20 cellular contexts compared by ENCODE assay signal in the genomic region with DNA sequence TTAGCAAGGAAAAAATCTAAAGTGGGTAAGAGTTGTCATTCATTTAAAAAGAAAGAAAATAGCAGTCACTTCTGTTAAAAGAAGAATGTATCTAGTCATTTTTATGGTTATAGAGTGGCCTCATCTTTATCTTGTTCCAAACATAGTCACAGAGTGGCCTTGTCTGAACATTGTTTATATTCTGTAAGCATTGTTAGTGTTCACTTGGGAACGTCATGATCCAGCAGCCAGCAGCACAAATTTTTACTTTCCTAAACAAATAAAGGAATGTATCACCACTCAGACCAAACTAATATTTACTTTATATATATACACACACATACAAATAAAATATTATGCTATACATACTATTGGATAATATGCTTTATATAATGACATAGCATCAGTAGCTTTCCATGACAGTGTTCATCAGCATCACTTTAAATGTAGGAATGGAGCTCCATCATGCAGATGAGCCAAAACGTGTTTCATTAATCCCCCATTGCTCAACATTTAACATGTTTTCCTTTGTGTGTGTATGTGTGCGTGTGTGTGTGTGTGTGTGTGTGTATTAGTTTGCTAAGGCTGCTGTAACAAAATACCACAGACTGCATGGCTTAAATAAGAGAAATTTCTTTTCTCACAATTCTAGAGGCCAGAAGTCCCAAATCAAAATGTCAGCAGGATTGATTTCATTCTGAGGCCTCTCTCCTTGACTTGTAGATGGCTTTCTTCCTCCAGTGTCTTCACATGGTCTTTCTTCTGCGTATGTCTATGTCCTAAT. TPM values are rescaled to one million over a fixed set of nuclear protein-coding genes. Genes with fewer than 3 reads are reported as not detected.
DNase-seq lines count a peak whose midpoint lies in the region; ATAC-seq and TF ChIP-seq lines count a peak whose summit lies in the region.
"Had no signal": no experiment of that assay in that cellular context is flagged by ENCODE, and none has a peak within 500 bp of the region (broad histone marks: within the 10 kb centered on the region; RNA-seq: fewer than 3 reads in every experiment).

No MANE protein-coding gene starts in this region.

- no peak overlapping the region for H3K4me3 ChIP-seq in SJCRH30
- no peak overlapping the region for H3K4me3 ChIP-seq in WERI-Rb-1 (ENCODE audit: low read depth, low read length)
- H3K4me3 ChIP-seq: A549; BLaER1 treated with 17β-estradiol and CSF1 and Interleukin-3, amounts not matched to agents 10 nM and 100 nM; GM12878; PC-9 had no signal

- no peak overlapping the region for H3K4me3 Mint-ChIP-seq in HFFc6

- peak overlapping the region; percentile 38; the same call in 1 of the 2 replicates for H3K27ac Mint-ChIP-seq in HFFc6

- H3K27ac ChIP-seq in cingulate gyrus (ENCODE audit: low read depth, low read length), result peak overlapping the region; percentile 66
- peak overlapping the region; percentile 59 for H3K27ac ChIP-seq in layer of hippocampus (ENCODE audit: low read depth, low read length)
- no peak overlapping the region for H3K27ac ChIP-seq in SJCRH30
- no peak overlapping the region for H3K27ac ChIP-seq in WERI-Rb-1
- H3K27ac ChIP-seq: A549; BLaER1 treated with 17β-estradiol and CSF1 and Interleukin-3, amounts not matched to agents 10 nM and 100 nM; PC-9 had no signal

- ATAC-seq in GM18858 (IDR thresholded peaks at IDR 0.05; ENCODE audit: unreplicated experiment), result no peak

- TF ChIP-seq CTCF in HFFc6 (IDR thresholded peaks at IDR 0.05) (no peak), WERI-Rb-1 (IDR thresholded peaks at IDR 0.05; ENCODE audit: low read depth, low read length) (no peak)

- H3K27me3 ChIP-seq in layer of hippocampus (ENCODE audit: control insufficient read depth, insufficient read depth, low read length), result no peaks in the 10 kb centered on the region
- no peaks in the 10 kb centered on the region for H3K27me3 ChIP-seq in SJCRH30
- H3K27me3 ChIP-seq in WERI-Rb-1 (ENCODE audit: insufficient read depth, low read depth, severe bottlenecking), result no peaks in the 10 kb centered on the region
- H3K27me3 ChIP-seq: BLaER1 treated with 17β-estradiol and CSF1 and Interleukin-3, amounts not matched to agents 10 nM and 100 nM had no signal

- H3K4me1 Mint-ChIP-seq in HFFc6 (ENCODE audit: low read depth), result peaks cover 36% of the 10 kb centered on the region

- H3K36me3 ChIP-seq in SJCRH30 (no peaks in the 10 kb centered on the region), WERI-Rb-1 (no peaks in the 10 kb centered on the region)
- H3K36me3 ChIP-seq: BLaER1 treated with 17β-estradiol and CSF1 and Interleukin-3, amounts not matched to agents 10 nM and 100 nM had no signal

- H3K9me3 ChIP-seq in SJCRH30 (replicated peaks), result no peaks in the 10 kb centered on the region
- no peaks in the 10 kb centered on the region for H3K9me3 ChIP-seq in WERI-Rb-1 (ENCODE audit: severe bottlenecking)
- H3K9me3 ChIP-seq: A549; BLaER1 treated with 17β-estradiol and CSF1 and Interleukin-3, amounts not matched to agents 10 nM and 100 nM had no signal

- H3K4me1 ChIP-seq in SJCRH30, result no peaks in the 10 kb centered on the region
- H3K4me1 ChIP-seq: BLaER1 treated with 17β-estradiol and CSF1 and Interleukin-3, amounts not matched to agents 10 nM and 100 nM had no signal

- no peak for DNase-seq in HFFc6
- peak; percentile 47 for DNase-seq in superior temporal gyrus (ENCODE audit: extremely low spot score)
- no peak for DNase-seq in SJCRH30
- no peak for DNase-seq in germinal center (ENCODE audit: low spot score)
- no peak for DNase-seq in WERI-Rb-1
- DNase-seq: DND-41, GDM1, KBM-7, NCI-H1092, NCI-H146, NCI-H2081, NCI-H510A, NCI-H774, PC-9 had no signal

- no peaks in the 10 kb centered on the region for H3K36me3 Mint-ChIP-seq in HFFc6 (ENCODE audit: low read depth)

- H3K9me3 Mint-ChIP-seq in HFFc6, result no peaks in the 10 kb centered on the region

- H3K27me3 Mint-ChIP-seq in HFFc6 (ENCODE audit: insufficient read depth), result no peaks in the 10 kb centered on the region; the same call in 1 of the 2 replicates

RNA-seq across cellular contexts. Expression of gene GYG1, which starts 39.6 kb away (rescaled TPM):
- total RNA-seq in HFFc6 (2021; fragmentation: NEBNext Ultra II Directional; extraction: Animal tissue kit (Norgen Biotek cat#: 25700)), result 10 to 100 TPM; 68.9 to 88.6 (median 78.5) TPM
- total RNA-seq in SJCRH30 (2014; rRNA removed; shearing (Covaris generic)), result 32.6 and 33.5 TPM in 2 replicates

Comparison
In these comparisons a context has a peak if more than half of its experiments do, and no peak if none do; other contexts are left out.
1. H3K27ac ChIP-seq: peak in cingulate gyrus (single experiment) and layer of hippocampus (single experiment); none in SJCRH30 (single experiment) and WERI-Rb-1 (single experiment).